ENCODE assay signal across 2 cellular contexts in the genomic region with DNA sequence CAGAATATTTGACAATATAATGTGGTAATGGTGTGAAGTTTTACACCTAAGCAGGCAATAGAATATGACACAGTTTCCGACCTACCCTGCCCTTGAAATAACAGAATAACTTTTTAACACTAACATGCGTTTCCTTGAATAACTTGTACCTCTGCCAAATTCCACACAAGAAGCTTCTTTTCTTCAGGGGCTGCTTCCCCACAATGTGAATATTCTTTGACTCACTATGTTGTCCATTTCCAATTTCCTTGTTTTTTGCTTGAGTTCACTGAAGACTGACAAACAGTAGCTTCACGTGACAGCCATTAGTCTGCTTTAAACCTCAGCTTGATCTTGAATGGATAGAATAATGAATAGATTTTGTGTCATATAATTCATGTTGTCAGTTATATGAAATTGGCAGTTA.
TF ChIP-seq lines count a peak whose summit lies in the region.

No MANE protein-coding gene starts in this region.

TF ChIP-seq in liver, 16 proteins besides CTCF, POLR2A, EP300 and RAD21:
- TF ChIP-seq TAF1 (conservative IDR thresholded peaks at IDR 0.05) (no peak), NR2F2 (IDR thresholded peaks at IDR 0.05) (no peak), FOXA1 (IDR thresholded peaks at IDR 0.05) (no peak), GABPA (IDR thresholded peaks at IDR 0.05 in 1 of 2, conservative IDR thresholded peaks at IDR 0.05 in 1 of 2) (no peak), HNF4G (IDR thresholded peaks at IDR 0.05) (no peak), SP1 (IDR thresholded peaks at IDR 0.05) (no peak), RXRA (IDR thresholded peaks at IDR 0.05) (no peak), YY1 (IDR thresholded peaks at IDR 0.05) (no peak), JUND (IDR thresholded peaks at IDR 0.05) (no peak), FOXA2 (IDR thresholded peaks at IDR 0.05) (no peak), EGR1 (IDR thresholded peaks at IDR 0.05; ENCODE audit: low read depth in 2 of 2) (no peak), HNF4A (conservative IDR thresholded peaks at IDR 0.05) (no peak)
- TF ChIP-seq, protein P1, sequence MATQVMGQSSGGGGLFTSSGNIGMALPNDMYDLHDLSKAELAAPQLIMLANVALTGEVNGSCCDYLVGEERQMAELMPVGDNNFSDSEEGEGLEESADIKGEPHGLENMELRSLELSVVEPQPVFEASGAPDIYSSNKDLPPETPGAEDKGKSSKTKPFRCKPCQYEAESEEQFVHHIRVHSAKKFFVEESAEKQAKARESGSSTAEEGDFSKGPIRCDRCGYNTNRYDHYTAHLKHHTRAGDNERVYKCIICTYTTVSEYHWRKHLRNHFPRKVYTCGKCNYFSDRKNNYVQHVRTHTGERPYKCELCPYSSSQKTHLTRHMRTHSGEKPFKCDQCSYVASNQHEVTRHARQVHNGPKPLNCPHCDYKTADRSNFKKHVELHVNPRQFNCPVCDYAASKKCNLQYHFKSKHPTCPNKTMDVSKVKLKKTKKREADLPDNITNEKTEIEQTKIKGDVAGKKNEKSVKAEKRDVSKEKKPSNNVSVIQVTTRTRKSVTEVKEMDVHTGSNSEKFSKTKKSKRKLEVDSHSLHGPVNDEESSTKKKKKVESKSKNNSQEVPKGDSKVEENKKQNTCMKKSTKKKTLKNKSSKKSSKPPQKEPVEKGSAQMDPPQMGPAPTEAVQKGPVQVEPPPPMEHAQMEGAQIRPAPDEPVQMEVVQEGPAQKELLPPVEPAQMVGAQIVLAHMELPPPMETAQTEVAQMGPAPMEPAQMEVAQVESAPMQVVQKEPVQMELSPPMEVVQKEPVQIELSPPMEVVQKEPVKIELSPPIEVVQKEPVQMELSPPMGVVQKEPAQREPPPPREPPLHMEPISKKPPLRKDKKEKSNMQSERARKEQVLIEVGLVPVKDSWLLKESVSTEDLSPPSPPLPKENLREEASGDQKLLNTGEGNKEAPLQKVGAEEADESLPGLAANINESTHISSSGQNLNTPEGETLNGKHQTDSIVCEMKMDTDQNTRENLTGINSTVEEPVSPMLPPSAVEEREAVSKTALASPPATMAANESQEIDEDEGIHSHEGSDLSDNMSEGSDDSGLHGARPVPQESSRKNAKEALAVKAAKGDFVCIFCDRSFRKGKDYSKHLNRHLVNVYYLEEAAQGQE (IDR thresholded peaks at IDR 0.05): no peak
- TF ChIP-seq, protein P2, sequence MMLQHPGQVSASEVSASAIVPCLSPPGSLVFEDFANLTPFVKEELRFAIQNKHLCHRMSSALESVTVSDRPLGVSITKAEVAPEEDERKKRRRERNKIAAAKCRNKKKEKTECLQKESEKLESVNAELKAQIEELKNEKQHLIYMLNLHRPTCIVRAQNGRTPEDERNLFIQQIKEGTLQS (IDR thresholded peaks at IDR 0.05): no peak
- TF ChIP-seq, protein P3, sequence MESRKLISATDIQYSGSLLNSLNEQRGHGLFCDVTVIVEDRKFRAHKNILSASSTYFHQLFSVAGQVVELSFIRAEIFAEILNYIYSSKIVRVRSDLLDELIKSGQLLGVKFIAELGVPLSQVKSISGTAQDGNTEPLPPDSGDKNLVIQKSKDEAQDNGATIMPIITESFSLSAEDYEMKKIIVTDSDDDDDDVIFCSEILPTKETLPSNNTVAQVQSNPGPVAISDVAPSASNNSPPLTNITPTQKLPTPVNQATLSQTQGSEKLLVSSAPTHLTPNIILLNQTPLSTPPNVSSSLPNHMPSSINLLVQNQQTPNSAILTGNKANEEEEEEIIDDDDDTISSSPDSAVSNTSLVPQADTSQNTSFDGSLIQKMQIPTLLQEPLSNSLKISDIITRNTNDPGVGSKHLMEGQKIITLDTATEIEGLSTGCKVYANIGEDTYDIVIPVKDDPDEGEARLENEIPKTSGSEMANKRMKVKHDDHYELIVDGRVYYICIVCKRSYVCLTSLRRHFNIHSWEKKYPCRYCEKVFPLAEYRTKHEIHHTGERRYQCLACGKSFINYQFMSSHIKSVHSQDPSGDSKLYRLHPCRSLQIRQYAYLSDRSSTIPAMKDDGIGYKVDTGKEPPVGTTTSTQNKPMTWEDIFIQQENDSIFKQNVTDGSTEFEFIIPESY (IDR thresholded peaks at IDR 0.05): no peak
- TF ChIP-seq, protein P4, sequence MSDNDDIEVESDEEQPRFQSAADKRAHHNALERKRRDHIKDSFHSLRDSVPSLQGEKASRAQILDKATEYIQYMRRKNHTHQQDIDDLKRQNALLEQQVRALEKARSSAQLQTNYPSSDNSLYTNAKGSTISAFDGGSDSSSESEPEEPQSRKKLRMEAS (IDR thresholded peaks at IDR 0.05): no peak
TF ChIP-seq in liver: peak in this region for 0.

TF ChIP-seq in HepG2, 621 proteins besides CTCF, POLR2A, EP300 and RAD21:
- TF ChIP-seq KLF15 (CRISPR knock-in tag; IDR thresholded peaks at IDR 0.05; ENCODE audit: borderline replicate concordance): no peak
- TF ChIP-seq ZNF329 (CRISPR knock-in tag; IDR thresholded peaks at IDR 0.05; ENCODE audit: low read depth): no peak
- TF ChIP-seq, protein P5, sequence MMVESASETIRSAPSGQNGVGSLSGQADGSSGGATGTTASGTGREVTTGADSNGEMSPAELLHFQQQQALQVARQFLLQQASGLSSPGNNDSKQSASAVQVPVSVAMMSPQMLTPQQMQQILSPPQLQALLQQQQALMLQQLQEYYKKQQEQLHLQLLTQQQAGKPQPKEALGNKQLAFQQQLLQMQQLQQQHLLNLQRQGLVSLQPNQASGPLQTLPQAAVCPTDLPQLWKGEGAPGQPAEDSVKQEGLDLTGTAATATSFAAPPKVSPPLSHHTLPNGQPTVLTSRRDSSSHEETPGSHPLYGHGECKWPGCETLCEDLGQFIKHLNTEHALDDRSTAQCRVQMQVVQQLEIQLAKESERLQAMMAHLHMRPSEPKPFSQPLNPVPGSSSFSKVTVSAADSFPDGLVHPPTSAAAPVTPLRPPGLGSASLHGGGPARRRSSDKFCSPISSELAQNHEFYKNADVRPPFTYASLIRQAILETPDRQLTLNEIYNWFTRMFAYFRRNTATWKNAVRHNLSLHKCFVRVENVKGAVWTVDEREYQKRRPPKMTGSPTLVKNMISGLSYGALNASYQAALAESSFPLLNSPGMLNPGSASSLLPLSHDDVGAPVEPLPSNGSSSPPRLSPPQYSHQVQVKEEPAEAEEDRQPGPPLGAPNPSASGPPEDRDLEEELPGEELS (CRISPR knock-in tag; IDR thresholded peaks at IDR 0.05): no peak
- no peak for TF ChIP-seq ZBTB38 (CRISPR knock-in tag; IDR thresholded peaks at IDR 0.05)
- no peak for TF ChIP-seq ZNF891 (CRISPR knock-in tag; IDR thresholded peaks at IDR 0.05)
- TF ChIP-seq, protein P6, sequence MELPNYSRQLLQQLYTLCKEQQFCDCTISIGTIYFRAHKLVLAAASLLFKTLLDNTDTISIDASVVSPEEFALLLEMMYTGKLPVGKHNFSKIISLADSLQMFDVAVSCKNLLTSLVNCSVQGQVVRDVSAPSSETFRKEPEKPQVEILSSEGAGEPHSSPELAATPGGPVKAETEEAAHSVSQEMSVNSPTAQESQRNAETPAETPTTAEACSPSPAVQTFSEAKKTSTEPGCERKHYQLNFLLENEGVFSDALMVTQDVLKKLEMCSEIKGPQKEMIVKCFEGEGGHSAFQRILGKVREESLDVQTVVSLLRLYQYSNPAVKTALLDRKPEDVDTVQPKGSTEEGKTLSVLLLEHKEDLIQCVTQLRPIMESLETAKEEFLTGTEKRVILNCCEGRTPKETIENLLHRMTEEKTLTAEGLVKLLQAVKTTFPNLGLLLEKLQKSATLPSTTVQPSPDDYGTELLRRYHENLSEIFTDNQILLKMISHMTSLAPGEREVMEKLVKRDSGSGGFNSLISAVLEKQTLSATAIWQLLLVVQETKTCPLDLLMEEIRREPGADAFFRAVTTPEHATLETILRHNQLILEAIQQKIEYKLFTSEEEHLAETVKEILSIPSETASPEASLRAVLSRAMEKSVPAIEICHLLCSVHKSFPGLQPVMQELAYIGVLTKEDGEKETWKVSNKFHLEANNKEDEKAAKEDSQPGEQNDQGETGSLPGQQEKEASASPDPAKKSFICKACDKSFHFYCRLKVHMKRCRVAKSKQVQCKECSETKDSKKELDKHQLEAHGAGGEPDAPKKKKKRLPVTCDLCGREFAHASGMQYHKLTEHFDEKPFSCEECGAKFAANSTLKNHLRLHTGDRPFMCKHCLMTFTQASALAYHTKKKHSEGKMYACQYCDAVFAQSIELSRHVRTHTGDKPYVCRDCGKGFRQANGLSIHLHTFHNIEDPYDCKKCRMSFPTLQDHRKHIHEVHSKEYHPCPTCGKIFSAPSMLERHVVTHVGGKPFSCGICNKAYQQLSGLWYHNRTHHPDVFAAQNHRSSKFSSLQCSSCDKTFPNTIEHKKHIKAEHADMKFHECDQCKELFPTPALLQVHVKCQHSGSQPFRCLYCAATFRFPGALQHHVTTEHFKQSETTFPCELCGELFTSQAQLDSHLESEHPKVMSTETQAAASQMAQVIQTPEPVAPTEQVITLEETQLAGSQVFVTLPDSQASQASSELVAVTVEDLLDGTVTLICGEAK (IDR thresholded peaks at IDR 0.05): no peak
- TF ChIP-seq, protein P6 (CRISPR knock-in tag; IDR thresholded peaks at IDR 0.05): no peak
- no peak for TF ChIP-seq GTF3A (CRISPR knock-in tag; conservative IDR thresholded peaks at IDR 0.05)
- TF ChIP-seq FOXC1 (CRISPR knock-in tag; IDR thresholded peaks at IDR 0.05; ENCODE audit: borderline replicate concordance): no peak
- TF ChIP-seq, protein P7, sequence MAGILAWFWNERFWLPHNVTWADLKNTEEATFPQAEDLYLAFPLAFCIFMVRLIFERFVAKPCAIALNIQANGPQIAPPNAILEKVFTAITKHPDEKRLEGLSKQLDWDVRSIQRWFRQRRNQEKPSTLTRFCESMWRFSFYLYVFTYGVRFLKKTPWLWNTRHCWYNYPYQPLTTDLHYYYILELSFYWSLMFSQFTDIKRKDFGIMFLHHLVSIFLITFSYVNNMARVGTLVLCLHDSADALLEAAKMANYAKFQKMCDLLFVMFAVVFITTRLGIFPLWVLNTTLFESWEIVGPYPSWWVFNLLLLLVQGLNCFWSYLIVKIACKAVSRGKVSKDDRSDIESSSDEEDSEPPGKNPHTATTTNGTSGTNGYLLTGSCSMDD (CRISPR knock-in tag; IDR thresholded peaks at IDR 0.05): no peak
- no peak for TF ChIP-seq MEIS2 (CRISPR knock-in tag; IDR thresholded peaks at IDR 0.05)
- TF ChIP-seq ZNF749 (CRISPR knock-in tag; IDR thresholded peaks at IDR 0.05; ENCODE audit: borderline replicate concordance): no peak
- no peak for TF ChIP-seq ZNF331 (CRISPR knock-in tag; IDR thresholded peaks at IDR 0.05)
- no peak for TF ChIP-seq MZF1 (CRISPR knock-in tag; IDR thresholded peaks at IDR 0.05; ENCODE audit: borderline replicate concordance)
- TF ChIP-seq, protein P8, sequence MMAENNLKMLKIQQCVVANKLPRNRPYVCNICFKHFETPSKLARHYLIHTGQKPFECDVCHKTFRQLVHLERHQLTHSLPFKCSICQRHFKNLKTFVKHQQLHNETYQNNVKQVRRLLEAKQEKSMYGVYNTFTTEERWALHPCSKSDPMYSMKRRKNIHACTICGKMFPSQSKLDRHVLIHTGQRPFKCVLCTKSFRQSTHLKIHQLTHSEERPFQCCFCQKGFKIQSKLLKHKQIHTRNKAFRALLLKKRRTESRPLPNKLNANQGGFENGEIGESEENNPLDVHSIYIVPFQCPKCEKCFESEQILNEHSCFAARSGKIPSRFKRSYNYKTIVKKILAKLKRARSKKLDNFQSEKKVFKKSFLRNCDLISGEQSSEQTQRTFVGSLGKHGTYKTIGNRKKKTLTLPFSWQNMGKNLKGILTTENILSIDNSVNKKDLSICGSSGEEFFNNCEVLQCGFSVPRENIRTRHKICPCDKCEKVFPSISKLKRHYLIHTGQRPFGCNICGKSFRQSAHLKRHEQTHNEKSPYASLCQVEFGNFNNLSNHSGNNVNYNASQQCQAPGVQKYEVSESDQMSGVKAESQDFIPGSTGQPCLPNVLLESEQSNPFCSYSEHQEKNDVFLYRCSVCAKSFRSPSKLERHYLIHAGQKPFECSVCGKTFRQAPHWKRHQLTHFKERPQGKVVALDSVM (CRISPR knock-in tag; IDR thresholded peaks at IDR 0.05): no peak
- TF ChIP-seq ZNF44 (CRISPR knock-in tag; IDR thresholded peaks at IDR 0.05): no peak
- no peak for TF ChIP-seq ZFY (CRISPR knock-in tag; IDR thresholded peaks at IDR 0.05)
- no peak for TF ChIP-seq IRF2 (CRISPR knock-in tag; IDR thresholded peaks at IDR 0.05)
- no peak for TF ChIP-seq MIER2 (CRISPR knock-in tag; IDR thresholded peaks at IDR 0.05)
- no peak for TF ChIP-seq ZNF577 (CRISPR knock-in tag; IDR thresholded peaks at IDR 0.05; ENCODE audit: borderline replicate concordance, low read depth)
- no peak for TF ChIP-seq NCOA1 (CRISPR knock-in tag; IDR thresholded peaks at IDR 0.05)
